ENCODE assay signal across 1 cellular context in the genomic region with DNA sequence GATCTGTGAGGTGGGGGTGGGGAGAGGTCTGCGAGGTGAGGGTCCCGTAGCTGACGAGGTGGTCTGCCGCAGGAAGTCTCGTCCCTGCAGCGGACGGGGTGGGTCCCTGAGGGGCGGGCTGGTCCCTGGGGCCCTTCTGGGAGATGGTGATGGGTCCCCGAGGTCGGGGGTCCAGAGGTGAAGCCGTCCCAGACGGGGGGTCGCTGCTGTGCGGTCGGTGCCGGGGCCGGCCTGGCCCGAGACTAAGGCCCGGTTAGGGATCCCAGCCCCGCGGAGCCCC.
A peak's percentile ranks its signal among the peaks of the same experiment; 100 is the strongest.
TF ChIP-seq lines count a peak whose summit lies in the region.

No MANE protein-coding gene starts in this region.

TF ChIP-seq in HepG2, 621 proteins besides CTCF, POLR2A, EP300 and RAD21 (continues in another document):
- TF ChIP-seq ARNTL (CRISPR knock-in tag; IDR thresholded peaks at IDR 0.05), result no peak
- TF ChIP-seq TBX2 (CRISPR knock-in tag; IDR thresholded peaks at IDR 0.05; ENCODE audit: borderline replicate concordance), result no peak
- no peak for TF ChIP-seq ZNF766 (CRISPR knock-in tag; IDR thresholded peaks at IDR 0.05; ENCODE audit: borderline replicate concordance)
- no peak for TF ChIP-seq ZBTB7B (CRISPR knock-in tag; IDR thresholded peaks at IDR 0.05)
- no peak for TF ChIP-seq ZNF619 (CRISPR knock-in tag; IDR thresholded peaks at IDR 0.05)
- no peak for TF ChIP-seq TFAP4 (IDR thresholded peaks at IDR 0.05; ENCODE audit: borderline replicate concordance, low read depth)
- 0 out of 2 replicates have a peak, but pooled peaks have one; percentile 57 for TF ChIP-seq DZIP1 (CRISPR knock-in tag; IDR thresholded peaks at IDR 0.05)
- TF ChIP-seq ZNF547 (CRISPR knock-in tag; IDR thresholded peaks at IDR 0.05), result no peak
- TF ChIP-seq TEAD3 (CRISPR knock-in tag; optimal IDR thresholded peaks at IDR 0.05; ENCODE audit: borderline replicate concordance), result no peak
- no peak for TF ChIP-seq RBM22 (optimal IDR thresholded peaks at IDR 0.05; ENCODE audit: low read length)
- TF ChIP-seq, protein P1, sequence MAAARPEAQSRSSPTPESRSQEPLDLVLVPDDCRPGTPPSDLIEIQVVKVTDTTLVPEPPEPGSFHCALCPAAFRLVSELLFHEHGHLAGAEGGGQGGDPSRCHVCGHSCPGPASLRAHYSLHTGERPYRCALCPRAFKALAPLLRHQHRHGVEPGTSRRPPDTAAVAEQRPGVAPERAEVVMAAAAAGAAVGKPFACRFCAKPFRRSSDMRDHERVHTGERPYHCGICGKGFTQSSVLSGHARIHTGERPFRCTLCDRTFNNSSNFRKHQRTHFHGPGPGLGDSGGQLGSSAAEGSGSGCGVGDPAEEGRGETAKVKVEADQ (CRISPR knock-in tag; IDR thresholded peaks at IDR 0.05; ENCODE audit: borderline replicate concordance), result no peak
- no peak for TF ChIP-seq RAD51 (IDR thresholded peaks at IDR 0.05; ENCODE audit: borderline replicate concordance)
- TF ChIP-seq KMT2B (CRISPR knock-in tag; IDR thresholded peaks at IDR 0.05), result no peak
- no peak for TF ChIP-seq ZNF280B (CRISPR knock-in tag; IDR thresholded peaks at IDR 0.05; ENCODE audit: borderline replicate concordance)
- 0 out of 2 replicates have a peak, but pooled peaks have one; percentile 11 for TF ChIP-seq ZNF770 (CRISPR knock-in tag; IDR thresholded peaks at IDR 0.05)
- TF ChIP-seq AHR (CRISPR knock-in tag; IDR thresholded peaks at IDR 0.05), result peak; percentile 36; the same call in 1 of the 2 replicates
- no peak for TF ChIP-seq PPARG (CRISPR knock-in tag; conservative IDR thresholded peaks at IDR 0.05)
- peak; percentile 27 for TF ChIP-seq AGO2 (optimal IDR thresholded peaks at IDR 0.05; ENCODE audit: low read depth, low read length)
- no peak for TF ChIP-seq SRSF1 (optimal IDR thresholded peaks at IDR 0.05; ENCODE audit: low read depth, low read length)
- no peak for TF ChIP-seq NPAS2 (CRISPR knock-in tag; IDR thresholded peaks at IDR 0.05; ENCODE audit: borderline replicate concordance)
- TF ChIP-seq ZBTB2 (CRISPR knock-in tag; IDR thresholded peaks at IDR 0.05; ENCODE audit: low read depth), result no peak
- no peak for TF ChIP-seq EED (CRISPR knock-in tag; IDR thresholded peaks at IDR 0.05)
- TF ChIP-seq TARDBP (CRISPR knock-in tag; IDR thresholded peaks at IDR 0.05), result no peak
- TF ChIP-seq SALL2 (CRISPR knock-in tag; IDR thresholded peaks at IDR 0.05), result 0 out of 2 replicates have a peak, but pooled peaks have one; percentile 6
- TF ChIP-seq RBAK (CRISPR knock-in tag; IDR thresholded peaks at IDR 0.05), result no peak
- 0 out of 2 replicates have a peak, but pooled peaks have one; percentile 23 for TF ChIP-seq NFKB2 (CRISPR knock-in tag; IDR thresholded peaks at IDR 0.05; ENCODE audit: borderline replicate concordance)
- 0 out of 2 replicates have a peak, but pooled peaks have one; percentile 6 for TF ChIP-seq CBFB (CRISPR knock-in tag; IDR thresholded peaks at IDR 0.05)
- no peak for TF ChIP-seq AGO1 (IDR thresholded peaks at IDR 0.05; ENCODE audit: low read depth, low read length, poor library complexity, severe bottlenecking)
- TF ChIP-seq ZFP1 (CRISPR knock-in tag; IDR thresholded peaks at IDR 0.05), result no peak
- no peak for TF ChIP-seq WIZ (CRISPR knock-in tag; IDR thresholded peaks at IDR 0.05)
- no peak for TF ChIP-seq RFXAP (CRISPR knock-in tag; IDR thresholded peaks at IDR 0.05; ENCODE audit: borderline replicate concordance)
- TF ChIP-seq, protein P2, sequence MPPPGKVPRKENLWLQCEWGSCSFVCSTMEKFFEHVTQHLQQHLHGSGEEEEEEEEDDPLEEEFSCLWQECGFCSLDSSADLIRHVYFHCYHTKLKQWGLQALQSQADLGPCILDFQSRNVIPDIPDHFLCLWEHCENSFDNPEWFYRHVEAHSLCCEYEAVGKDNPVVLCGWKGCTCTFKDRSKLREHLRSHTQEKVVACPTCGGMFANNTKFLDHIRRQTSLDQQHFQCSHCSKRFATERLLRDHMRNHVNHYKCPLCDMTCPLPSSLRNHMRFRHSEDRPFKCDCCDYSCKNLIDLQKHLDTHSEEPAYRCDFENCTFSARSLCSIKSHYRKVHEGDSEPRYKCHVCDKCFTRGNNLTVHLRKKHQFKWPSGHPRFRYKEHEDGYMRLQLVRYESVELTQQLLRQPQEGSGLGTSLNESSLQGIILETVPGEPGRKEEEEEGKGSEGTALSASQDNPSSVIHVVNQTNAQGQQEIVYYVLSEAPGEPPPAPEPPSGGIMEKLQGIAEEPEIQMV (CRISPR knock-in tag; IDR thresholded peaks at IDR 0.05; ENCODE audit: low read depth), result no peak
- TF ChIP-seq ZFP82 (CRISPR knock-in tag; IDR thresholded peaks at IDR 0.05; ENCODE audit: borderline replicate concordance), result no peak
- no peak for TF ChIP-seq TEAD2 (CRISPR knock-in tag; IDR thresholded peaks at IDR 0.05)
- TF ChIP-seq ZFP62 (CRISPR knock-in tag; IDR thresholded peaks at IDR 0.05), result no peak
- TF ChIP-seq ZNF205 (CRISPR knock-in tag; IDR thresholded peaks at IDR 0.05), result no peak
- TF ChIP-seq THAP9 (CRISPR knock-in tag; IDR thresholded peaks at IDR 0.05; ENCODE audit: borderline replicate concordance), result no peak
- no peak for TF ChIP-seq MIER2 (CRISPR knock-in tag; IDR thresholded peaks at IDR 0.05)
- no peak for TF ChIP-seq SMC3 (IDR thresholded peaks at IDR 0.05; ENCODE audit: low read length)
- no peak for TF ChIP-seq ZNF512B (CRISPR knock-in tag; IDR thresholded peaks at IDR 0.05; ENCODE audit: borderline replicate concordance)
- TF ChIP-seq, protein P3, sequence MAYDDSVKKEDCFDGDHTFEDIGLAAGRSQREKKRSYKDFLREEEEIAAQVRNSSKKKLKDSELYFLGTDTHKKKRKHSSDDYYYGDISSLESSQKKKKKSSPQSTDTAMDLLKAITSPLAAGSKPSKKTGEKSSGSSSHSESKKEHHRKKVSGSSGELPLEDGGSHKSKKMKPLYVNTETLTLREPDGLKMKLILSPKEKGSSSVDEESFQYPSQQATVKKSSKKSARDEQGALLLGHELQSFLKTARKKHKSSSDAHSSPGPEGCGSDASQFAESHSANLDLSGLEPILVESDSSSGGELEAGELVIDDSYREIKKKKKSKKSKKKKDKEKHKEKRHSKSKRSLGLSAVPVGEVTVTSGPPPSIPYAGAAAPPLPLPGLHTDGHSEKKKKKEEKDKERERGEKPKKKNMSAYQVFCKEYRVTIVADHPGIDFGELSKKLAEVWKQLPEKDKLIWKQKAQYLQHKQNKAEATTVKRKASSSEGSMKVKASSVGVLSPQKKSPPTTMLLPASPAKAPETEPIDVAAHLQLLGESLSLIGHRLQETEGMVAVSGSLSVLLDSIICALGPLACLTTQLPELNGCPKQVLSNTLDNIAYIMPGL (CRISPR knock-in tag; IDR thresholded peaks at IDR 0.05; ENCODE audit: borderline replicate concordance in 1 of 2, low read depth in 1 of 2), result no peak
- no peak for TF ChIP-seq HCFC1 (IDR thresholded peaks at IDR 0.05; ENCODE audit: low read depth, low read length)
- TF ChIP-seq SSRP1 (CRISPR knock-in tag; IDR thresholded peaks at IDR 0.05), result no peak
- TF ChIP-seq ZSCAN12 (CRISPR knock-in tag; IDR thresholded peaks at IDR 0.05), result no peak
- 0 out of 2 replicates have a peak, but pooled peaks have one; percentile 26 for TF ChIP-seq NAIF1 (CRISPR knock-in tag; IDR thresholded peaks at IDR 0.05; ENCODE audit: borderline replicate concordance)
